ENCODE assay signal across 8 cellular contexts in the genomic region with DNA sequence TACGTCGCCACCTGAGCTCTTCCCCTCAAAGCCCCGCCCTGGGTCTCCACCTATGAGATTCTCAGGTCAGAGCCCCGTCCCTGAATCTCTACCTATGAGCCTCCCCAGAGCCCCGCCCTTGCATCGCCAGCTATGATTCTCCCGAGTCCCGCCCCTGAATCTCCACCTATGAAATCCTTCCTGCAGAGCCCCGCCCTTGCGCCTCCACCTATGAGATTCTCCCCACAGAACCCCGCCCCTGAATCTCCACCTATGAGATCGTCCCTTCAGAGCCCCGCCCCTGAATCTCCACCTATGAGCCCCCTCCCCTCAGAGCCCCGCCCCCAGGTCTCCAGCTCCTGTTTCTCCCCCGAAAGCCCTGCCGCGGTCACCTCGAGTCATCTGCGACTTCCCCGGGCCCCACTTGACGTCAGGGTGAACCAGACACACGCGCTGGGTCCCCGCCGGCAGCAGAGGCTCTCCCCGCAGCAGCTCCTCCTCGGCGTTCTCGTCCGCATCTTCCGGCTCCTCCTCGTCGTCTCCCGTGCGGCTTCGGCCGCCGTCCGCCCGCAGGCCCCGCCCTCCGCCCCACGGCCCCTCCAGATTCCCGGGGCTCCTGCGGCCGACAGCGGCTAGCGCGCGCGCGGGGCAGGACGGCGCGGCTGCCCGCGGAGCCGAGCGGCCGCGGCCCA. TPM values are rescaled to one million over a fixed set of nuclear protein-coding genes. Genes with fewer than 3 reads are reported as not detected.
DNase-seq lines count a peak whose midpoint lies in the region; ATAC-seq lines count a peak whose summit lies in the region.

No MANE protein-coding gene starts in this region.

- DNase-seq in activated gamma-delta T cell treated with Interleukin-2 at 50 U/mL for 16 hours (peak; percentile 95), activated gamma-delta T cell (lab: John Stamatoyannopoulos, UW) (no peak), dermis blood vessel endothelial cell (peak; percentile 99), medulla oblongata (ENCODE audit: extremely low spot score) (peak; percentile 97), NCI-H1048 (lab: John Stamatoyannopoulos, UW) (no peak)
- DNase-seq in activated CD4-positive, alpha-beta T cell treated with anti-CD3 and anti-CD28 coated beads for 1 hour = peak; percentile 93
- DNase-seq in stimulated activated CD8-positive, alpha-beta memory T cell treated with anti-CD3 and anti-CD28 coated beads, Interleukin-12 subunit alpha, Interleukin-12 subunit beta, amount 100 ng/mL, for 4 hours (ENCODE audit: low read depth) = peak; percentile 90

- ATAC-seq in HG03354 (IDR thresholded peaks at IDR 0.05; ENCODE audit: poor library complexity, severe bottlenecking, unreplicated experiment) = peak; percentile 64

RNA-seq across cellular contexts. Expression of a gene that starts 0.4 kb away (rescaled TPM):
- 31.7 and 49.9 TPM in 2 replicates for total RNA-seq in dermis blood vessel endothelial cell

RNA-seq across cellular contexts. Expression of a gene that starts 37.0 kb away (rescaled TPM):
- total RNA-seq in dermis blood vessel endothelial cell = 5.1 and 15.0 TPM in 2 replicates

Comparison
In these comparisons a context has a peak if more than half of its experiments do, and no peak if none do; other contexts are left out.
1. DNase-seq: peak in activated gamma-delta T cell treated with Interleukin-2 at 50 U/mL for 16 hours (single experiment), activated CD4-positive, alpha-beta T cell treated with anti-CD3 and anti-CD28 coated beads for 1 hour (single experiment), dermis blood vessel endothelial cell (single experiment), medulla oblongata (single experiment) and stimulated activated CD8-positive, alpha-beta memory T cell treated with anti-CD3 and anti-CD28 coated beads, Interleukin-12 subunit alpha, Interleukin-12 subunit beta, amount 100 ng/mL, for 4 hours (single experiment); none in activated gamma-delta T cell (single experiment) and NCI-H1048 (single experiment).